Comparison of ENCODE assay signal across 8 cellular contexts in genomic region chr2:157468931-157469708, GRCh38. TPM values are rescaled to one million over a fixed set of nuclear protein-coding genes. Genes with fewer than 3 reads are reported as not detected.
DNase-seq lines count a peak whose midpoint lies in the region; ATAC-seq and TF ChIP-seq lines count a peak whose summit lies in the region.

No MANE protein-coding gene starts in this region.

- H3K36me3 Mint-ChIP-seq in osteocyte (ENCODE audit: unreplicated experiment) (no peaks in the 10 kb centered on the region), Caco-2 (ENCODE audit: insufficient read depth, unreplicated experiment) (no peaks in the 10 kb centered on the region)

- H3K9ac ChIP-seq in KMS-11, result peak overlapping the region; percentile 67

- CTCF ChIA-PET in Caco-2 (lab: Charles Lee), result no interaction called here

- H3K9me3 ChIP-seq in Caco-2, result no peaks in the 10 kb centered on the region

- H3K27ac Mint-ChIP-seq in osteocyte (ENCODE audit: unreplicated experiment) (peak overlapping the region; percentile 83), Caco-2 (ENCODE audit: unreplicated experiment) (no peak overlapping the region)

- H2AFZ ChIP-seq in KMS-11 (ENCODE audit: low read depth), result peak overlapping the region; percentile 56

- peak overlapping the region; percentile 90 for H3K4me2 ChIP-seq in KMS-11

- H4K20me1 ChIP-seq in KMS-11 (ENCODE audit: insufficient read depth), result no peaks in the 10 kb centered on the region

- no peak overlapping the region for H3K4me3 Mint-ChIP-seq in osteocyte (ENCODE audit: unreplicated experiment)
- no peak overlapping the region for H3K4me3 Mint-ChIP-seq in Caco-2 (ENCODE audit: unreplicated experiment)

- H3K36me3 ChIP-seq in KMS-11 (ENCODE audit: insufficient read depth) (no peaks in the 10 kb centered on the region), Caco-2 (ENCODE audit: control insufficient read depth, insufficient read depth, low read length) (no peaks in the 10 kb centered on the region)

- no peaks in the 10 kb centered on the region for H3K79me2 ChIP-seq in KMS-11 (ENCODE audit: insufficient read depth, low read depth)

- POLR2A ChIA-PET in Caco-2 (lab: Charles Lee), result no interaction called here

- peak overlapping the region; percentile 96 for H3K27ac ChIP-seq in KMS-11

- no peaks in the 10 kb centered on the region for H3K27me3 ChIP-seq in KMS-11 (ENCODE audit: insufficient read depth, low read depth)
- H3K27me3 ChIP-seq in Caco-2 (replicated peaks; ENCODE audit: control insufficient read depth, insufficient read depth, low read length), result no peaks in the 10 kb centered on the region

- BruUV-seq in Caco-2 (replicated peaks; lab: Mats Ljungman, UMichigan), result no TSS peak

- peak; percentile 58 for DNase-seq in astrocyte of the spinal cord (ENCODE audit: low read depth, low spot score)
- DNase-seq in osteocyte (ENCODE audit: extremely low spot score, unreplicated experiment), result no peak
- DNase-seq in D341Med (ENCODE audit: low spot score), result no peak
- no peak for DNase-seq in Caco-2
- no peak for DNase-seq in middle frontal gyrus (ENCODE audit: extremely low spot score, low spot score)

- intact Hi-C loops in Caco-2 (cut with micrococcal nuclease; ENCODE audit: unreplicated experiment), result no loop called here

- ATAC-seq in GM18498 (IDR thresholded peaks at IDR 0.05; ENCODE audit: unreplicated experiment) (peak; percentile 82), GM21717 (IDR thresholded peaks at IDR 0.05; ENCODE audit: unreplicated experiment) (peak; percentile 89)

- H3K4me1 Mint-ChIP-seq in osteocyte (ENCODE audit: unreplicated experiment), result peaks cover 20% of the 10 kb centered on the region
- H3K4me1 Mint-ChIP-seq in Caco-2 (ENCODE audit: low read depth, unreplicated experiment), result no peaks in the 10 kb centered on the region

- H3K27me3 Mint-ChIP-seq in osteocyte (ENCODE audit: unreplicated experiment) (no peaks in the 10 kb centered on the region), Caco-2 (ENCODE audit: insufficient read depth, unreplicated experiment) (no peaks in the 10 kb centered on the region)

- in situ Hi-C loops in astrocyte of the spinal cord (cut with HindIII; ENCODE audit: low sequenced_read_pairs), result no loop called here

- no peak for TF ChIP-seq CTCF in KMS-11 (conservative IDR thresholded peaks at IDR 0.05; ENCODE audit: low read depth, low read length)
- no peak for TF ChIP-seq CTCF in astrocyte of the spinal cord (IDR thresholded peaks at IDR 0.05; ENCODE audit: low read depth, low read length)
- no peak for TF ChIP-seq CTCF in osteocyte (IDR thresholded peaks at IDR 0.05)
- TF ChIP-seq CTCF in Caco-2 (IDR thresholded peaks at IDR 0.05; ENCODE audit: insufficient read depth in 1 of 2, low read depth in 1 of 2, low read length in 1 of 2, severe bottlenecking in 1 of 2, unreplicated experiment in 1 of 2), result no peak

- peaks cover 83% of the 10 kb centered on the region for H3K4me1 ChIP-seq in KMS-11 (ENCODE audit: low read depth, poor library complexity, severe bottlenecking)
- no peaks in the 10 kb centered on the region for H3K4me1 ChIP-seq in Caco-2

- H3K4me3 ChIP-seq in KMS-11 (IDR thresholded peaks at IDR 0.05; ENCODE audit: insufficient read depth, low read depth, low read length) (no peak overlapping the region), astrocyte of the spinal cord (ENCODE audit: low read depth, low read length) (no peak overlapping the region), Caco-2 (ENCODE audit: low read depth, low read length) (no peak overlapping the region)

- H3K9me3 Mint-ChIP-seq in osteocyte (ENCODE audit: unreplicated experiment) (no peaks in the 10 kb centered on the region), Caco-2 (ENCODE audit: unreplicated experiment) (no peaks in the 10 kb centered on the region)

RNA-seq across cellular contexts. Expression of gene CYTIP, which starts 25.2 kb away (rescaled TPM):
- total RNA-seq in osteocyte, result 0.64 and 0.76 TPM in 2 replicates
- 0.26 and 1.1 TPM in 2 replicates for total RNA-seq in Caco-2 (2022)
